Comparison of ENCODE assay signal across 18 cellular contexts in the genomic region with DNA sequence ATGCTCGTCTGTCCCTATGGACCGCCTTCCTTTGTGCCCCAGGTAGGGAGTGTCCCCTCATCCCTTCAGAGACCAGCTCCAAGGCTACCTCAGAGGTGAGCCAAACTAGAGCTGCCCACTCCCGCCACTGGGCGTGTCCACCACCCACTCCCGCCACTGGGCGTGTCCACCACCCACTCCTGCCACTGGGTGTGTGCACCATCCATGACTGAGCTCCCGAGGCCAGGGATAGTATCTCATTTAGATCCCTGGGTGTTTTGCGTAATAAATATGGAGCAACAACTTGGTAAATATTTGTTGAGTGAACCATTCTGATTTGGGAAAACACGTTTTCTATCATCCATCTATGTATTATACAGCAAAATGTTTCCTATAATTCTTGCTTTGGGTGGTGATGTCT.
"Had no signal": no experiment of that assay in that cellular context is flagged by ENCODE, and none has a peak within 500 bp of the region (broad histone marks: within the 10 kb centered on the region; RNA-seq: fewer than 3 reads in every experiment).

No MANE protein-coding gene starts in this region.

- ATAC-seq: activated naive CD8-positive, alpha-beta T cell treated with anti-CD3 and anti-CD28 coated beads, Interleukin-2, amount 50 U/mL, for 24 hours; left colon; lower lobe of right lung; stimulated activated memory B cell treated with anti-CD40 and anti-IgM and Interleukin-4, amounts not matched to agents 10 μg/mL and 1 μg/mL and 100 μg/mL, for 72 hours had no signal

- H3K27me3 ChIP-seq: dorsolateral prefrontal cortex had no signal

- H3K9me3 ChIP-seq: lower lobe of right lung had no signal

- DNase-seq: activated B cell treated with CpG ODN at 0.5 μM for 24 hours; activated CD4-positive, alpha-beta T cell treated with anti-CD3 and anti-CD28 coated beads, Interleukin-2, amount 10 ng/mL, durations not matched to agents 24 days and 14 days; activated CD8-positive, alpha-beta memory T cell treated with anti-CD3 and anti-CD28 coated beads, Interleukin-2, amount 50 U/mL, for 48 hours; activated naive CD4-positive, alpha-beta T cell treated with Interleukin-2 at 50 U/mL for 16 hours; activated naive CD8-positive, alpha-beta T cell treated with anti-CD3 and anti-CD28 coated beads, Interleukin-2, amount 50 U/mL, for 24 hours; dorsolateral prefrontal cortex; endodermal cell; erythroblast; left colon; lower lobe of right lung; naive B cell; retina; stimulated activated CD4-positive, alpha-beta T cell treated with anti-CD3 and anti-CD28 coated beads, Interleukin-2, amount 100 ng/mL, for 48 hours had no signal

- H3K4me3 ChIP-seq: dorsolateral prefrontal cortex, lower lobe of right lung had no signal

- H3K9ac ChIP-seq: parathyroid adenoma had no signal

- H3K4me1 ChIP-seq: parathyroid adenoma had no signal

- H3K27ac ChIP-seq: lower lobe of right lung, parathyroid adenoma had no signal

- FAIRE-seq: astrocyte, islet of Langerhans, urothelium cell line had no signal

- H3K36me3 ChIP-seq: lower lobe of right lung had no signal
